20 cellular contexts compared by ENCODE assay signal in the genomic region with DNA sequence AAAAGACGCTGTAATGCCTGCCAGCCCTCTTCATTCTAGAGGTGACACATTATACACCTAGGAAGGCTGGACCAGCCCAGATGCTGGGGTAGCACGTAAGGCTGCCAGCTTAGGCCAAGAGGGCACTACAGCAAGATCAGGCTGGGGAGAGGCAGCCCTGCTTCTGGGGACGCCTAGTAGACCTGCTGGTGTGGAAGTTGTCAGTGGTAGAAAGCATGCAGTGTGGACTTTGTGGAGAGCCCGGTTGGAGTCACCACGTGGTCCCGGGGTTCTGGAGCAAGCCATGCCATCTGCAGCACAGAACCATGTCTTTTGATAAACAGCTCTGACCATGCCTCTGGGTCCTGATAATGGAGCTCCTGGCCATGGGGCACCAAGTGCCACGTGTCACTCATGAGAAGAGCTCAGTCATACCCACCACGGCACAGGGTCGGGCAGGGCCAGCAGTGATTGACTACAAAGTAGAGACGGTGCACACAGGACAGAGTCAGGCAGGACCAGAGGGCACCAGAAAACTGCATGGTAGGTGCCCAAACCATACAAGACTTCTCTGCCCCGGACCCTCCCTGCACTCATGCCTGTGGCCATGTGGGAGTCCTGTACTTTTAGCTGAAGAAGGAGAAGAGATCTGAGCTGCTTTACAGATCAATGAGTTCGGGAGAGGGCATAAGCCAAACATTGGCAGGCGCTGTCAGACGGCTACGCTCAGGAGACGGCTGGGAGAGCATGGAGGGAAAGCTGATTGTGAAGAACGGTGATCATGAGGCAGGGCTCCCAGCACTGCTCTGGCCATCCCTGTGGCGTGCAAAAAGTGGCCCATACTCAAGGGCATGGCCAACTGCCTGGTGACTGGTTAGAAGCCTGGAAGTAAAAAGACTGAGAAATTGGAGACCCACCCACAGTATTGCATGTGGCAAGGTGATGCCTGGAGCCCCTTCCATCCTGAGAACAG.
"Had no signal": no experiment of that assay in that cellular context is flagged by ENCODE, and none has a peak within 500 bp of the region (broad histone marks: within the 10 kb centered on the region; RNA-seq: fewer than 3 reads in every experiment).

No MANE protein-coding gene starts in this region.

- H3K27me3 Mint-ChIP-seq: memory B cell; progenitor cell of endocrine pancreas; stimulated activated naive CD8-positive, alpha-beta T cell treated with anti-CD3 and anti-CD28 coated beads, Interleukin-15, amount 100 ng/mL, for 72 hours had no signal

- H3K9me3 ChIP-seq: esophagus muscularis mucosa, gastroesophageal sphincter, left ventricle myocardium inferior, lower lobe of right lung, ovary, testis, transverse colon had no signal

- H3K27ac Mint-ChIP-seq: memory B cell, mesothelial cell of epicardium, nephron, progenitor cell of endocrine pancreas had no signal

- H3K4me1 Mint-ChIP-seq: memory B cell, mesothelial cell of epicardium had no signal

- H3K27me3 ChIP-seq: esophagus muscularis mucosa, gastroesophageal sphincter, ovary, testis, transverse colon had no signal

- H3K4me3 Mint-ChIP-seq: immature natural killer cell; memory B cell; mesothelial cell of epicardium; nephron; stimulated activated naive CD8-positive, alpha-beta T cell treated with anti-CD3 and anti-CD28 coated beads, Interleukin-15, amount 100 ng/mL, for 72 hours had no signal

- ATAC-seq: gastroesophageal sphincter, left cardiac atrium, lower lobe of right lung, right cardiac atrium had no signal

- H3K9me3 Mint-ChIP-seq: immature natural killer cell; memory B cell; mesothelial cell of epicardium; nephron; stimulated activated naive CD8-positive, alpha-beta T cell treated with anti-CD3 and anti-CD28 coated beads, Interleukin-15, amount 100 ng/mL, for 72 hours had no signal

- DNase-seq: effector memory CD4-positive, alpha-beta T cell; immature natural killer cell; kidney; left cardiac atrium; left ventricle myocardium inferior; lower lobe of right lung; ovary; right cardiac atrium; small intestine; stimulated activated CD4-positive, alpha-beta T cell treated with anti-CD3 and anti-CD28 coated beads, Interleukin-2, amount 100 ng/mL, for 48 hours; stimulated activated naive CD8-positive, alpha-beta T cell treated with anti-CD3 and anti-CD28 coated beads, Interleukin-15, amount 100 ng/mL, for 72 hours; testis; transverse colon had no signal

- H3K4me3 ChIP-seq: esophagus muscularis mucosa, gastroesophageal sphincter, left ventricle myocardium inferior, lower lobe of right lung, ovary, testis, transverse colon had no signal

- H3K27ac ChIP-seq: epithelial cell of prostate, esophagus muscularis mucosa, gastroesophageal sphincter, left ventricle myocardium inferior, lower lobe of right lung, ovary, testis, transverse colon had no signal

- H3K4me1 ChIP-seq: esophagus muscularis mucosa, gastroesophageal sphincter, lower lobe of right lung, transverse colon had no signal

- H3K36me3 ChIP-seq: gastroesophageal sphincter, left ventricle myocardium inferior, lower lobe of right lung, ovary, transverse colon had no signal
